12 cellular contexts compared by ENCODE assay signal in the genomic region with DNA sequence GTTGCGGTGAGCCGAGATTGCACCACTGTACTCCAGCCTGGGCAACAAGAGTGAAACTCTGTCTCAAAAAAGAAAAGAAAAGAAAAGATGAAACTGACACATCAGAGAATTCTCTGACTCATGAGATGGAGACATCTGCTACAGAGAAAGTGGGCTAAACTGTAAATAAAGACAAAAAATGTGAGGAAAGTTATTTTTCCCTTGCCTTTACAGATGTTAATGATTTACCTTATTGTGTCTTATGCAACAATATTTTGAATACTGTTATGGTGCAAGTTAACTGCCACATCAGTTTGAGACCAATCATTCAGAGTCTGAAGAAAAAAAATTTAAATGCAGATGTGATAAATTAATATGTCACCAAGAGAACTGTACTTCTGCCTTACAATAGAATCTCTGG.
"Had no signal": no experiment of that assay in that cellular context is flagged by ENCODE, and none has a peak within 500 bp of the region (broad histone marks: within the 10 kb centered on the region; RNA-seq: fewer than 3 reads in every experiment).

No MANE protein-coding gene starts in this region.

- H3K4me1 ChIP-seq: body of pancreas had no signal

- DNase-seq: activated B cell treated with CpG ODN at 0.5 μM for 24 hours; activated CD4-positive, alpha-beta T cell treated with anti-CD3 and anti-CD28 coated beads, Interleukin-2, amount 10 ng/mL, durations not matched to agents 7 days and 5 days; activated CD8-positive, alpha-beta memory T cell treated with anti-CD3 and anti-CD28 coated beads for 24 hours; activated naive CD4-positive, alpha-beta T cell treated with anti-CD3 and anti-CD28 coated beads for 36 hours; body of pancreas; central memory CD4-positive, alpha-beta T cell; effector memory CD4-positive, alpha-beta T cell; mesendoderm; stimulated activated CD4-positive, alpha-beta T cell treated with anti-CD3 and anti-CD28 coated beads, Interleukin-4, amount 100 ng/mL, for 24 hours; stomach had no signal

- H3K27me3 ChIP-seq: body of pancreas, stomach had no signal

- H3K4me3 ChIP-seq: body of pancreas, stomach had no signal

- H3K9me3 ChIP-seq: body of pancreas, stomach had no signal

- H3K36me3 ChIP-seq: stomach had no signal

- H3K27ac ChIP-seq: epithelial cell of prostate had no signal

- ATAC-seq: activated T-helper 17 cell treated with anti-CD3 and anti-CD28 coated beads, Interleukin-2, amount 50 U/mL, for 72 hours; body of pancreas had no signal
